In the genomic region with DNA sequence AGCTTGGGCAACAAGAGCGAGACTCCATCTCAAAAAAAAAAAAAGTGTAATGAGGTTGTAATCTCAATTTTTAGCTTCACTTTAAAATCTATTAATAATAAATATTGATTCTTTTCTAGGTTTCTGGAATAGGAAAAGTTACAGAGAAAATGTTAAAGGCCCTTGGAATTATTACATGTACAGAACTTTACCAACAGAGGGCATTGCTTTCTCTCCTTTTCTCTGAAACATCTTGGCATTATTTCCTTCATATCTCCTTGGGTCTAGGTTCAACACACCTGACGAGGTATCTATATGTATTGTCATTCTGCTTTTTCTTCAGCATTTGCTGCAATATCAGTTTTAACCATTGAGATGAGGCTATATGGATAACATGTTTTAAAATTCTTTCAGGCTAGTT, we compare ENCODE assay signal across 3 cellular contexts.
TF ChIP-seq lines count a peak whose summit lies in the region.

No MANE protein-coding gene starts in this region.

TF ChIP-seq in HCT116, 20 proteins besides CTCF, POLR2A, EP300 and RAD21:
- no peak for TF ChIP-seq ZNF274 (IDR thresholded peaks at IDR 0.05; ENCODE audit: low read depth, low read length)
- no peak for TF ChIP-seq SIN3A (IDR thresholded peaks at IDR 0.05; ENCODE audit: low read depth)
- TF ChIP-seq, protein P1, sequence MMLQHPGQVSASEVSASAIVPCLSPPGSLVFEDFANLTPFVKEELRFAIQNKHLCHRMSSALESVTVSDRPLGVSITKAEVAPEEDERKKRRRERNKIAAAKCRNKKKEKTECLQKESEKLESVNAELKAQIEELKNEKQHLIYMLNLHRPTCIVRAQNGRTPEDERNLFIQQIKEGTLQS (IDR thresholded peaks at IDR 0.05), result no peak
- TF ChIP-seq, protein P2, sequence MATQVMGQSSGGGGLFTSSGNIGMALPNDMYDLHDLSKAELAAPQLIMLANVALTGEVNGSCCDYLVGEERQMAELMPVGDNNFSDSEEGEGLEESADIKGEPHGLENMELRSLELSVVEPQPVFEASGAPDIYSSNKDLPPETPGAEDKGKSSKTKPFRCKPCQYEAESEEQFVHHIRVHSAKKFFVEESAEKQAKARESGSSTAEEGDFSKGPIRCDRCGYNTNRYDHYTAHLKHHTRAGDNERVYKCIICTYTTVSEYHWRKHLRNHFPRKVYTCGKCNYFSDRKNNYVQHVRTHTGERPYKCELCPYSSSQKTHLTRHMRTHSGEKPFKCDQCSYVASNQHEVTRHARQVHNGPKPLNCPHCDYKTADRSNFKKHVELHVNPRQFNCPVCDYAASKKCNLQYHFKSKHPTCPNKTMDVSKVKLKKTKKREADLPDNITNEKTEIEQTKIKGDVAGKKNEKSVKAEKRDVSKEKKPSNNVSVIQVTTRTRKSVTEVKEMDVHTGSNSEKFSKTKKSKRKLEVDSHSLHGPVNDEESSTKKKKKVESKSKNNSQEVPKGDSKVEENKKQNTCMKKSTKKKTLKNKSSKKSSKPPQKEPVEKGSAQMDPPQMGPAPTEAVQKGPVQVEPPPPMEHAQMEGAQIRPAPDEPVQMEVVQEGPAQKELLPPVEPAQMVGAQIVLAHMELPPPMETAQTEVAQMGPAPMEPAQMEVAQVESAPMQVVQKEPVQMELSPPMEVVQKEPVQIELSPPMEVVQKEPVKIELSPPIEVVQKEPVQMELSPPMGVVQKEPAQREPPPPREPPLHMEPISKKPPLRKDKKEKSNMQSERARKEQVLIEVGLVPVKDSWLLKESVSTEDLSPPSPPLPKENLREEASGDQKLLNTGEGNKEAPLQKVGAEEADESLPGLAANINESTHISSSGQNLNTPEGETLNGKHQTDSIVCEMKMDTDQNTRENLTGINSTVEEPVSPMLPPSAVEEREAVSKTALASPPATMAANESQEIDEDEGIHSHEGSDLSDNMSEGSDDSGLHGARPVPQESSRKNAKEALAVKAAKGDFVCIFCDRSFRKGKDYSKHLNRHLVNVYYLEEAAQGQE (IDR thresholded peaks at IDR 0.05; ENCODE audit: low read depth), result no peak
- no peak for TF ChIP-seq EZH2 (IDR thresholded peaks at IDR 0.05)
- TF ChIP-seq EGR1 (IDR thresholded peaks at IDR 0.05; ENCODE audit: low read depth), result no peak
- no peak for TF ChIP-seq ZFX (IDR thresholded peaks at IDR 0.05)
- no peak for TF ChIP-seq POLR2AphosphoS5 (IDR thresholded peaks at IDR 0.05; ENCODE audit: low read depth, low read length)
- TF ChIP-seq YY1 (IDR thresholded peaks at IDR 0.05; ENCODE audit: extremely low read depth, insufficient replicate concordance, low read depth, low read length), result no peak
- no peak for TF ChIP-seq SRF (IDR thresholded peaks at IDR 0.05; ENCODE audit: low read depth)
- TF ChIP-seq, protein P3, sequence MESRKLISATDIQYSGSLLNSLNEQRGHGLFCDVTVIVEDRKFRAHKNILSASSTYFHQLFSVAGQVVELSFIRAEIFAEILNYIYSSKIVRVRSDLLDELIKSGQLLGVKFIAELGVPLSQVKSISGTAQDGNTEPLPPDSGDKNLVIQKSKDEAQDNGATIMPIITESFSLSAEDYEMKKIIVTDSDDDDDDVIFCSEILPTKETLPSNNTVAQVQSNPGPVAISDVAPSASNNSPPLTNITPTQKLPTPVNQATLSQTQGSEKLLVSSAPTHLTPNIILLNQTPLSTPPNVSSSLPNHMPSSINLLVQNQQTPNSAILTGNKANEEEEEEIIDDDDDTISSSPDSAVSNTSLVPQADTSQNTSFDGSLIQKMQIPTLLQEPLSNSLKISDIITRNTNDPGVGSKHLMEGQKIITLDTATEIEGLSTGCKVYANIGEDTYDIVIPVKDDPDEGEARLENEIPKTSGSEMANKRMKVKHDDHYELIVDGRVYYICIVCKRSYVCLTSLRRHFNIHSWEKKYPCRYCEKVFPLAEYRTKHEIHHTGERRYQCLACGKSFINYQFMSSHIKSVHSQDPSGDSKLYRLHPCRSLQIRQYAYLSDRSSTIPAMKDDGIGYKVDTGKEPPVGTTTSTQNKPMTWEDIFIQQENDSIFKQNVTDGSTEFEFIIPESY (IDR thresholded peaks at IDR 0.05; ENCODE audit: extremely low read depth, insufficient replicate concordance, low read length), result no peak

TF ChIP-seq in GM12878, 131 proteins besides CTCF, POLR2A, EP300 and RAD21 (continues in another document):
- TF ChIP-seq CREM (IDR thresholded peaks at IDR 0.05; ENCODE audit: low read depth), result no peak
- TF ChIP-seq CBX5 (IDR thresholded peaks at IDR 0.05; ENCODE audit: low read depth), result no peak
- TF ChIP-seq, protein P4, sequence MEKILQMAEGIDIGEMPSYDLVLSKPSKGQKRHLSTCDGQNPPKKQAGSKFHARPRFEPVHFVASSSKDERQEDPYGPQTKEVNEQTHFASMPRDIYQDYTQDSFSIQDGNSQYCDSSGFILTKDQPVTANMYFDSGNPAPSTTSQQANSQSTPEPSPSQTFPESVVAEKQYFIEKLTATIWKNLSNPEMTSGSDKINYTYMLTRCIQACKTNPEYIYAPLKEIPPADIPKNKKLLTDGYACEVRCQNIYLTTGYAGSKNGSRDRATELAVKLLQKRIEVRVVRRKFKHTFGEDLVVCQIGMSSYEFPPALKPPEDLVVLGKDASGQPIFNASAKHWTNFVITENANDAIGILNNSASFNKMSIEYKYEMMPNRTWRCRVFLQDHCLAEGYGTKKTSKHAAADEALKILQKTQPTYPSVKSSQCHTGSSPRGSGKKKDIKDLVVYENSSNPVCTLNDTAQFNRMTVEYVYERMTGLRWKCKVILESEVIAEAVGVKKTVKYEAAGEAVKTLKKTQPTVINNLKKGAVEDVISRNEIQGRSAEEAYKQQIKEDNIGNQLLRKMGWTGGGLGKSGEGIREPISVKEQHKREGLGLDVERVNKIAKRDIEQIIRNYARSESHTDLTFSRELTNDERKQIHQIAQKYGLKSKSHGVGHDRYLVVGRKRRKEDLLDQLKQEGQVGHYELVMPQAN (conservative IDR thresholded peaks at IDR 0.05), result no peak
- TF ChIP-seq, protein P5, sequence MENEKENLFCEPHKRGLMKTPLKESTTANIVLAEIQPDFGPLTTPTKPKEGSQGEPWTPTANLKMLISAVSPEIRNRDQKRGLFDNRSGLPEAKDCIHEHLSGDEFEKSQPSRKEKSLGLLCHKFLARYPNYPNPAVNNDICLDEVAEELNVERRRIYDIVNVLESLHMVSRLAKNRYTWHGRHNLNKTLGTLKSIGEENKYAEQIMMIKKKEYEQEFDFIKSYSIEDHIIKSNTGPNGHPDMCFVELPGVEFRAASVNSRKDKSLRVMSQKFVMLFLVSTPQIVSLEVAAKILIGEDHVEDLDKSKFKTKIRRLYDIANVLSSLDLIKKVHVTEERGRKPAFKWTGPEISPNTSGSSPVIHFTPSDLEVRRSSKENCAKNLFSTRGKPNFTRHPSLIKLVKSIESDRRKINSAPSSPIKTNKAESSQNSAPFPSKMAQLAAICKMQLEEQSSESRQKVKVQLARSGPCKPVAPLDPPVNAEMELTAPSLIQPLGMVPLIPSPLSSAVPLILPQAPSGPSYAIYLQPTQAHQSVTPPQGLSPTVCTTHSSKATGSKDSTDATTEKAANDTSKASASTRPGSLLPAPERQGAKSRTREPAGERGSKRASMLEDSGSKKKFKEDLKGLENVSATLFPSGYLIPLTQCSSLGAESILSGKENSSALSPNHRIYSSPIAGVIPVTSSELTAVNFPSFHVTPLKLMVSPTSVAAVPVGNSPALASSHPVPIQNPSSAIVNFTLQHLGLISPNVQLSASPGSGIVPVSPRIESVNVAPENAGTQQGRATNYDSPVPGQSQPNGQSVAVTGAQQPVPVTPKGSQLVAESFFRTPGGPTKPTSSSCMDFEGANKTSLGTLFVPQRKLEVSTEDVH (IDR thresholded peaks at IDR 0.05; ENCODE audit: low read depth, partially characterized antibody), result no peak
- TF ChIP-seq, protein P6, sequence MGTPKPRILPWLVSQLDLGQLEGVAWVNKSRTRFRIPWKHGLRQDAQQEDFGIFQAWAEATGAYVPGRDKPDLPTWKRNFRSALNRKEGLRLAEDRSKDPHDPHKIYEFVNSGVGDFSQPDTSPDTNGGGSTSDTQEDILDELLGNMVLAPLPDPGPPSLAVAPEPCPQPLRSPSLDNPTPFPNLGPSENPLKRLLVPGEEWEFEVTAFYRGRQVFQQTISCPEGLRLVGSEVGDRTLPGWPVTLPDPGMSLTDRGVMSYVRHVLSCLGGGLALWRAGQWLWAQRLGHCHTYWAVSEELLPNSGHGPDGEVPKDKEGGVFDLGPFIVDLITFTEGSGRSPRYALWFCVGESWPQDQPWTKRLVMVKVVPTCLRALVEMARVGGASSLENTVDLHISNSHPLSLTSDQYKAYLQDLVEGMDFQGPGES (IDR thresholded peaks at IDR 0.05), result no peak
- TF ChIP-seq BCL11A (IDR thresholded peaks at IDR 0.05; ENCODE audit: low read depth, low read length), result no peak
- no peak for TF ChIP-seq ZBED1 (IDR thresholded peaks at IDR 0.05; ENCODE audit: borderline replicate concordance)
- no peak for TF ChIP-seq RB1 (IDR thresholded peaks at IDR 0.05; ENCODE audit: borderline replicate concordance)
- no peak for TF ChIP-seq ETV6 (conservative IDR thresholded peaks at IDR 0.05 in 1 of 2, IDR thresholded peaks at IDR 0.05 in 1 of 2; ENCODE audit: borderline replicate concordance in 1 of 2, low read depth in 1 of 2)
- no peak for TF ChIP-seq NR2F1 (conservative IDR thresholded peaks at IDR 0.05)
- TF ChIP-seq ZNF217 (IDR thresholded peaks at IDR 0.05), result no peak

TF ChIP-seq in liver, 16 proteins besides CTCF, POLR2A, EP300 and RAD21:
- no peak for TF ChIP-seq NR2F2 (IDR thresholded peaks at IDR 0.05)
- TF ChIP-seq HNF4G (IDR thresholded peaks at IDR 0.05), result no peak
- no peak for TF ChIP-seq RXRA (IDR thresholded peaks at IDR 0.05)
- no peak for TF ChIP-seq YY1 (IDR thresholded peaks at IDR 0.05)
- TF ChIP-seq HNF4A (conservative IDR thresholded peaks at IDR 0.05), result no peak
- TF ChIP-seq FOXA1 (IDR thresholded peaks at IDR 0.05), result no peak
- TF ChIP-seq TAF1 (conservative IDR thresholded peaks at IDR 0.05), result no peak
- TF ChIP-seq, protein P2 (IDR thresholded peaks at IDR 0.05), result no peak
- no peak for TF ChIP-seq EGR1 (IDR thresholded peaks at IDR 0.05; ENCODE audit: low read depth in 2 of 2)
- TF ChIP-seq, protein P1 (IDR thresholded peaks at IDR 0.05), result no peak
- TF ChIP-seq, protein P7, sequence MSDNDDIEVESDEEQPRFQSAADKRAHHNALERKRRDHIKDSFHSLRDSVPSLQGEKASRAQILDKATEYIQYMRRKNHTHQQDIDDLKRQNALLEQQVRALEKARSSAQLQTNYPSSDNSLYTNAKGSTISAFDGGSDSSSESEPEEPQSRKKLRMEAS (IDR thresholded peaks at IDR 0.05), result no peak
- TF ChIP-seq GABPA (IDR thresholded peaks at IDR 0.05 in 1 of 2, conservative IDR thresholded peaks at IDR 0.05 in 1 of 2), result no peak
- TF ChIP-seq, protein P3 (IDR thresholded peaks at IDR 0.05), result no peak
- no peak for TF ChIP-seq SP1 (IDR thresholded peaks at IDR 0.05)
